ENCODE assay signal across 10 cellular contexts in the genomic region with DNA sequence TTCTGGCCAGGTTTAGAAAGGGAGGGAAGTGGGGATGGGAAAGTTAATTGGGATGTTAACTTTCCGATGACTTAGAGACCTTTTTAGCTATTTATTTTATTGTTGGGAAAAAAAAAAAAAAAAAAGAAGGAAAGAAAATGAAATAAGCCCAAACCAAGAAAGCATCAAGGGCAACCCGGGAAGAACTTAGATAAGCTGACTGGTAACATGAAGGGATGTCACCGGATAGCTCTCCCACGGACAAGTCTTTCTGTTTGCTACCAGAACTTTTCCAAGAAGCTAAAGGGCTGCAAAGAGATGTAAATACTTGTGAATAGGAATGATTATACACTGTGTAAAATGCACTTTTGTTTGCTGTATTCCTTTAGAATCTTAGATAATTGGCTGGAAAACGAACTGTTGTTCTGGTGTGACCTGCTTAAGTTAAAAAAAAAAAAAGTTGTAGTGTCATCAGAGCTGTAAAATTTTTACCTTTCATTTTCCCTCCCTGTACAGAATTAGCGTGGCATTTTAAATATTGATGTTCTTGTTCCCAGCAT. TPM values are rescaled to one million over a fixed set of nuclear protein-coding genes. Genes with fewer than 3 reads are reported as not detected.
DNase-seq lines count a peak whose midpoint lies in the region; TF ChIP-seq lines count a peak whose summit lies in the region.
"Had no signal": no experiment of that assay in that cellular context is flagged by ENCODE, and none has a peak within 500 bp of the region (broad histone marks: within the 10 kb centered on the region; RNA-seq: fewer than 3 reads in every experiment).

No MANE protein-coding gene starts in this region.

- TSS peak; percentile 60 for BruUV-seq in PC-9 (replicated peaks; lab: Mats Ljungman, UMichigan)

- H3K27me3 ChIP-seq in GM06990 (replicated peaks; ENCODE audit: control insufficient read depth, insufficient read depth, low read length): peaks cover 3% of the 10 kb centered on the region; the same call in 1 of the 2 replicates
- H3K27me3 ChIP-seq in PC-9 (ENCODE audit: insufficient read depth, low read depth): no peaks in the 10 kb centered on the region

- peaks cover 28% of the 10 kb centered on the region for H3K4me1 ChIP-seq in PC-9 (replicated peaks; ENCODE audit: insufficient read depth)

- CTCF ChIA-PET in PC-9 (lab: Charles Lee): interaction anchor here (0.6 to 1.5 kb wide), 5 partner anchors 10 to 172 kb away, joined by 3 to 6 read pairs (median 4); no protein-coding TSS in a partner anchor

- peaks cover 16% of the 10 kb centered on the region for H3F3A ChIP-seq in PC-9 (ENCODE audit: insufficient read depth, low read depth)

- DNase-seq in GM06990 (ENCODE audit: extremely low read depth, insufficient read length) (no peak), PC-9 (no peak), endothelial cell (ENCODE audit: low spot score) (no peak), progenitor cell of endocrine pancreas (ENCODE audit: low spot score, unreplicated experiment) (no peak), NCI-H2196 (lab: John Stamatoyannopoulos, UW; ENCODE audit: unreplicated experiment) (no peak), occipital lobe (lab: John Stamatoyannopoulos, UW) (no peak), lower leg skin (ENCODE audit: low spot score in 2 of 2) (no peak)
- no peak for DNase-seq in NK-92 treated with Interleukin-12 subunit alpha and Interleukin-12 subunit beta, amount 100 ng/mL, for 24 hours (lab: John Stamatoyannopoulos, UW)
- DNase-seq: T1000 had no signal

- H3K4me3 Mint-ChIP-seq in endothelial cell (ENCODE audit: unreplicated experiment) (peak overlapping the region; percentile 96), progenitor cell of endocrine pancreas (ENCODE audit: low read depth) (no peak overlapping the region)

- no peak for TF ChIP-seq CTCF in GM06990 (IDR thresholded peaks at IDR 0.05; ENCODE audit: insufficient read depth, low read length, poor library complexity, severe bottlenecking)
- TF ChIP-seq CTCF in PC-9 (conservative IDR thresholded peaks at IDR 0.05): no peak
- TF ChIP-seq CTCF in endothelial cell (IDR thresholded peaks at IDR 0.05; ENCODE audit: unreplicated experiment): no peak
- no peak for TF ChIP-seq CTCF in progenitor cell of endocrine pancreas (IDR thresholded peaks at IDR 0.05; ENCODE audit: unreplicated experiment)
- TF ChIP-seq CTCF in lower leg skin (IDR thresholded peaks at IDR 0.05): no peak

- H3K9me3 Mint-ChIP-seq in endothelial cell (ENCODE audit: unreplicated experiment): no peaks in the 10 kb centered on the region
- no peaks in the 10 kb centered on the region for H3K9me3 Mint-ChIP-seq in progenitor cell of endocrine pancreas (ENCODE audit: low read depth)

- intact Hi-C loops in PC-9 (cut with micrococcal nuclease; ENCODE audit: unreplicated experiment) (loop anchor here (1.0 to 10.0 kb wide), 5 partner anchors 84 to 282 kb away; no protein-coding TSS in a partner anchor), lower leg skin (cut with DNase I; ENCODE audit: low total_unique reads) (no loop called here)

- H2AFZ ChIP-seq in PC-9: peak overlapping the region; percentile 75

- H3K36me3 Mint-ChIP-seq in endothelial cell (ENCODE audit: low read depth, unreplicated experiment) (peaks cover 9% of the 10 kb centered on the region), progenitor cell of endocrine pancreas (ENCODE audit: insufficient read depth) (no peaks in the 10 kb centered on the region)

- no peaks in the 10 kb centered on the region for H4K20me1 ChIP-seq in PC-9 (ENCODE audit: insufficient read depth)

- peak overlapping the region; percentile 61 for H3K4me3 ChIP-seq in GM06990 (replicated peaks; ENCODE audit: low read depth, low read length)
- H3K4me3 ChIP-seq in PC-9: peak overlapping the region; percentile 82
- H3K4me3 ChIP-seq in lower leg skin (ENCODE audit: low read depth, poor library complexity, severe bottlenecking): no peak overlapping the region

- no peaks in the 10 kb centered on the region for H3K9me3 ChIP-seq in PC-9 (ENCODE audit: insufficient read depth, low read depth)

- H3K36me3 ChIP-seq in GM06990 (ENCODE audit: control insufficient read depth, insufficient read depth, low read length): no peaks in the 10 kb centered on the region
- no peaks in the 10 kb centered on the region for H3K36me3 ChIP-seq in PC-9 (ENCODE audit: low read depth)

- H3K27ac Mint-ChIP-seq in endothelial cell (ENCODE audit: unreplicated experiment) (peak overlapping the region; percentile 86), progenitor cell of endocrine pancreas (peak overlapping the region; percentile 26)

- H3K4me1 Mint-ChIP-seq in endothelial cell (ENCODE audit: unreplicated experiment) (peaks cover 42% of the 10 kb centered on the region), progenitor cell of endocrine pancreas (ENCODE audit: low read depth) (peaks cover 18% of the 10 kb centered on the region)

- no peak for TF ChIP-seq POLR2A in lower leg skin (IDR thresholded peaks at IDR 0.05)

- H3K4me2 ChIP-seq in PC-9: peak overlapping the region; percentile 81

- peaks cover 11% of the 10 kb centered on the region for H3K79me2 ChIP-seq in PC-9 (ENCODE audit: low read depth)

- H3K27ac ChIP-seq in PC-9: peak overlapping the region; percentile 95

- WGBS in lower leg skin, 2 donors: 22% methylated on average over 6 of the region's 6 CpGs

- H3K9me2 ChIP-seq in PC-9 (ENCODE audit: insufficient read depth): no peaks in the 10 kb centered on the region

- H3K27me3 Mint-ChIP-seq in endothelial cell (ENCODE audit: unreplicated experiment) (peaks cover 14% of the 10 kb centered on the region), progenitor cell of endocrine pancreas (peaks cover 98% of the 10 kb centered on the region)

- POLR2A ChIA-PET in PC-9 (lab: Charles Lee; ENCODE audit: unreplicated experiment): interaction anchor here (0.5 to 0.7 kb wide), 2 partner anchors 16 to 120 kb away, joined by 5 to 24 read pairs; no protein-coding TSS in a partner anchor

RNA-seq across cellular contexts. Expression of a gene that starts 2.8 kb away (rescaled TPM):
- total RNA-seq in PC-9 (2021): 2.2 and 2.7 TPM in 2 replicates
- total RNA-seq in endothelial cell (ENCODE audit: unreplicated experiment): 6.7 TPM
- not detected in 2 replicates for total RNA-seq in progenitor cell of endocrine pancreas
- total RNA-seq in occipital lobe: not detected
- not detected for total RNA-seq in lower leg skin
- total RNA-seq: frontal cortex had no signal
